8 cellular contexts compared by ENCODE assay signal in genomic region chr2:171086352-171087290, GRCh38.
A peak's percentile ranks its signal among the peaks of the same experiment; 100 is the strongest.
DNase-seq lines count a peak whose midpoint lies in the region; ATAC-seq and TF ChIP-seq lines count a peak whose summit lies in the region.

No MANE protein-coding gene starts in this region.

- H3K79me2 ChIP-seq in trophoblast cell (ENCODE audit: control insufficient read depth, insufficient read depth, low read length, poor library complexity) = no peaks in the 10 kb centered on the region

- no peak overlapping the region for H2BK5ac ChIP-seq in trophoblast cell (ENCODE audit: low read depth, low read length, poor library complexity)

- ATAC-seq in activated CD8-positive, alpha-beta memory T cell treated with anti-CD3 and anti-CD28 coated beads, Interleukin-2, amount 10 ng/mL, durations not matched to agents 7 days and 5 days = peak; percentile 68
- ATAC-seq in HG03159 (IDR thresholded peaks at IDR 0.05; ENCODE audit: unreplicated experiment) = no peak

- H3K9ac ChIP-seq in trophoblast cell (ENCODE audit: low read length) = no peak overlapping the region

- H3K4me2 ChIP-seq in trophoblast cell (ENCODE audit: low read length) = peak overlapping the region; percentile 33

- H4K91ac ChIP-seq in trophoblast cell (ENCODE audit: low read depth, low read length) = peak overlapping the region; percentile 5

- no peak overlapping the region for H3K27ac Mint-ChIP-seq in activated CD8-positive, alpha-beta memory T cell treated with anti-CD3 and anti-CD28 coated beads, Interleukin-2, amount 10 ng/mL, durations not matched to agents 7 days and 5 days

- H4K12ac ChIP-seq in trophoblast cell (ENCODE audit: low read depth, low read length) = no peak overlapping the region

- H3K4me1 Mint-ChIP-seq in activated CD8-positive, alpha-beta memory T cell treated with anti-CD3 and anti-CD28 coated beads, Interleukin-2, amount 10 ng/mL, durations not matched to agents 7 days and 5 days = peaks cover 18% of the 10 kb centered on the region

- H3K14ac ChIP-seq in trophoblast cell (ENCODE audit: low read length) = no peak overlapping the region

- peaks cover 2% of the 10 kb centered on the region for H3K79me1 ChIP-seq in trophoblast cell (ENCODE audit: low read length)

- no peak overlapping the region for H2AFZ ChIP-seq in trophoblast cell (ENCODE audit: insufficient read depth, low read length, poor library complexity)

- H3K27me3 Mint-ChIP-seq in activated CD8-positive, alpha-beta memory T cell treated with anti-CD3 and anti-CD28 coated beads, Interleukin-2, amount 10 ng/mL, durations not matched to agents 7 days and 5 days = no peaks in the 10 kb centered on the region

- H2BK120ac ChIP-seq in trophoblast cell (ENCODE audit: insufficient read depth, low read length, poor library complexity) = peak overlapping the region; percentile 46

- peak overlapping the region; percentile 18 for H3K18ac ChIP-seq in trophoblast cell (ENCODE audit: low read length)

- H3K27ac ChIP-seq in trophoblast cell (ENCODE audit: low read depth, low read length) = peak overlapping the region; percentile 6

- peak overlapping the region; percentile 67 for H3K4ac ChIP-seq in trophoblast cell (ENCODE audit: low read depth, low read length)

- no CpG with 5 or more reads among the region's 13 CpGs for WGBS in trophoblast cell (ENCODE audit: extremely low coverage, insufficient coverage, insufficient read length)

- peaks cover 0 to 2% of the 10 kb centered on the region in 2 experiments for H3K36me3 ChIP-seq in trophoblast cell (ENCODE audit: control insufficient read depth in 1 of 2, insufficient read depth in 2 of 2, low read length in 2 of 2)

- CTCF ChIA-PET in activated CD8-positive, alpha-beta memory T cell treated with anti-CD3 and anti-CD28 coated beads, Interleukin-2, amount 10 ng/mL, durations not matched to agents 7 days and 5 days (lab: Charles Lee) = interaction anchor here (0.6 to 3.2 kb wide), 19 partner anchors 9 to 355 kb away, joined by 3 to 18 read pairs (median 4); partner anchors contain the start of genes METTL8 and TLK1

- DNase-seq in activated CD8-positive, alpha-beta memory T cell treated with anti-CD3 and anti-CD28 coated beads, Interleukin-2, amount 10 ng/mL, durations not matched to agents 7 days and 5 days = peak; percentile 58
- DNase-seq in activated CD8-positive, alpha-beta memory T cell treated with anti-CD3 and anti-CD28 coated beads, Interleukin-2, amount 50 U/mL, for 48 hours = no peak
- DNase-seq in NCI-H748 (lab: John Stamatoyannopoulos, UW; ENCODE audit: unreplicated experiment) = peak; percentile 51
- DNase-seq in activated T-cell treated with anti-CD3 and anti-CD28 coated beads, Interleukin-2, amount 50 U/mL, for 48 hours = peak; percentile 36 to 56
- DNase-seq in foreskin fibroblast = peak; percentile 38 to 72
- DNase-seq in trophoblast cell = peak; percentile 49 to 70
- no peak for DNase-seq in NCI-H187 (lab: John Stamatoyannopoulos, UW)

- H3K36me3 Mint-ChIP-seq in activated CD8-positive, alpha-beta memory T cell treated with anti-CD3 and anti-CD28 coated beads, Interleukin-2, amount 10 ng/mL, durations not matched to agents 7 days and 5 days = peaks cover 8% of the 10 kb centered on the region

- no peak overlapping the region for H3K4me3 ChIP-seq in foreskin fibroblast (ENCODE audit: low read depth in 1 of 2, low read length in 2 of 2)
- no peak overlapping the region for H3K4me3 ChIP-seq in trophoblast cell (ENCODE audit: low read depth, low read length)

- H2AK5ac ChIP-seq in trophoblast cell (ENCODE audit: low read length) = no peak overlapping the region

- H4K8ac ChIP-seq in trophoblast cell (ENCODE audit: low read depth, low read length) = no peak overlapping the region

- H3K4me3 Mint-ChIP-seq in activated CD8-positive, alpha-beta memory T cell treated with anti-CD3 and anti-CD28 coated beads, Interleukin-2, amount 10 ng/mL, durations not matched to agents 7 days and 5 days = no peak overlapping the region

- no peak overlapping the region for H2BK12ac ChIP-seq in trophoblast cell (ENCODE audit: low read length)

- TF ChIP-seq CTCF in foreskin fibroblast (IDR thresholded peaks at IDR 0.05; ENCODE audit: low read depth, low read length) = peak; percentile 67

- no peaks in the 10 kb centered on the region for H3K9me3 ChIP-seq in trophoblast cell (ENCODE audit: insufficient read depth, low read depth, low read length)

- peaks cover 0 to 6% of the 10 kb centered on the region in 2 experiments for H3K4me1 ChIP-seq in trophoblast cell (ENCODE audit: control insufficient read depth in 1 of 2, insufficient read depth in 2 of 2, low read length in 2 of 2)

- H3K9me3 Mint-ChIP-seq in activated CD8-positive, alpha-beta memory T cell treated with anti-CD3 and anti-CD28 coated beads, Interleukin-2, amount 10 ng/mL, durations not matched to agents 7 days and 5 days (ENCODE audit: low read depth) = no peaks in the 10 kb centered on the region

- H3K23ac ChIP-seq in trophoblast cell (ENCODE audit: low read length) = no peak overlapping the region

- H3K27me3 ChIP-seq in trophoblast cell (ENCODE audit: insufficient read depth, low read length) = no peaks in the 10 kb centered on the region

Comparison
In these comparisons a context has a peak if more than half of its experiments do, and no peak if none do; other contexts are left out.
1. DNase-seq: peak in activated CD8-positive, alpha-beta memory T cell treated with anti-CD3 and anti-CD28 coated beads, Interleukin-2, amount 10 ng/mL, durations not matched to agents 7 days and 5 days (single experiment), NCI-H748 (single experiment), activated T-cell treated with anti-CD3 and anti-CD28 coated beads, Interleukin-2, amount 50 U/mL, for 48 hours (2 of 2), foreskin fibroblast (2 of 2) and trophoblast cell (2 of 2); none in activated CD8-positive, alpha-beta memory T cell treated with anti-CD3 and anti-CD28 coated beads, Interleukin-2, amount 50 U/mL, for 48 hours (single experiment) and NCI-H187 (0 of 2).